Comparison of ENCODE assay signal across 21 cellular contexts in the genomic region with DNA sequence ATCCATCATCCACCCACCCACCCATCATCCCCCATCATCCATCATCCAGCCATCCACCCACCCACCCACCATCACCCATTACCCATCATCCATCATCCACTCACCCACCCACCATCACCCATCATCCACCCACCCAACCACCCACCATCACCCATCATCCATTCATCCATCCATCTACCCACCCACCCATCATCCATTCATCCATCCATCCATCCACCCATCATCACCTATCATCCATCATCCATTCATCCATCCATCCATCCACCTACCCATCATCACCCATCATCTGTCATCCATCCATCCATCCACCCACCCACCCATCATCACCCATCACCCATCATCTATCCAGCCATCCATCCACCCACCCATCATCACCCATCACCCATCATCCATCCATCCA.
DNase-seq lines count a peak whose midpoint lies in the region; ATAC-seq, FAIRE-seq and TF ChIP-seq lines count a peak whose summit lies in the region.
"Had no signal": no experiment of that assay in that cellular context is flagged by ENCODE, and none has a peak within 500 bp of the region (broad histone marks: within the 10 kb centered on the region; RNA-seq: fewer than 3 reads in every experiment).

No MANE protein-coding gene starts in this region.

- no peak overlapping the region for H2AK5ac ChIP-seq in IMR-90 (ENCODE audit: low read depth, low read length)
- H2AK5ac ChIP-seq in H1 (ENCODE audit: low read depth, low read length), result no peak overlapping the region

- peaks cover 11% of the 10 kb centered on the region; the same call in 1 of the 2 replicates for H3K23me2 ChIP-seq in H1 (ENCODE audit: low read depth, low read length)

- no peak for TF ChIP-seq EP300 in H1 (IDR thresholded peaks at IDR 0.05; ENCODE audit: borderline replicate concordance in 1 of 2, low read depth in 2 of 2, low read length in 2 of 2)
- no peak for TF ChIP-seq EP300 in tibial nerve (IDR thresholded peaks at IDR 0.05)

- H3K9ac ChIP-seq in IMR-90 (ENCODE audit: low read depth, low read length) (no peak overlapping the region), H1 (replicated peaks in 1 of 4; ENCODE audit: extremely low read depth in 1 of 4, low read depth in 3 of 4, low read length in 3 of 4) (no peak overlapping the region)
- H3K9ac ChIP-seq: SK-N-SH had no signal

- no TSS peak for BruUV-seq in IMR-90 (replicated peaks; lab: Mats Ljungman, UMichigan)

- H4K8ac ChIP-seq in IMR-90 (ENCODE audit: low read depth in 2 of 2, low read length in 2 of 2) (no peak overlapping the region), H1 (ENCODE audit: extremely low read depth, insufficient read depth, low read length) (no peak overlapping the region)

- peaks cover 57 to 85% of the 10 kb centered on the region in 2 experiments for H3K79me1 ChIP-seq in IMR-90 (ENCODE audit: low read depth in 1 of 2, low read length in 2 of 2)
- no peaks in the 10 kb centered on the region for H3K79me1 ChIP-seq in H1 (ENCODE audit: low read depth, low read length)

- peak; percentile 65 for FAIRE-seq in GM12892 (lab: Jason Lieb, UNC)
- FAIRE-seq in H1 (lab: Jason Lieb, UNC), result peak; percentile 85

- H3K4me3 ChIP-seq in IMR-90 (ENCODE audit: insufficient read depth, low read depth, low read length) (no peak overlapping the region), H1 (ENCODE audit: extremely low read depth in 1 of 4, insufficient read depth in 2 of 4, low read depth in 3 of 4, low read length in 4 of 4) (no peak overlapping the region), tibial nerve (no peak overlapping the region), uterus (no peak overlapping the region)

- H3K27ac ChIP-seq in IMR-90 (ENCODE audit: insufficient read depth, low read length) (no peak overlapping the region), H1 (ENCODE audit: low read depth, low read length) (no peak overlapping the region), tibial nerve (no peak overlapping the region), uterus (no peak overlapping the region)
- H3K27ac ChIP-seq: RWPE1 had no signal

- no peak overlapping the region for H3K56ac ChIP-seq in IMR-90 (ENCODE audit: extremely low read depth, insufficient read depth, low read length)
- H3K56ac ChIP-seq in H1 (replicated peaks; ENCODE audit: insufficient read length, low read depth, low read length), result peak overlapping the region; percentile 87

- TF ChIP-seq POLR2A in GM12892 (IDR thresholded peaks at IDR 0.05; ENCODE audit: low read depth, low read length), result no peak
- TF ChIP-seq POLR2A in IMR-90 (IDR thresholded peaks at IDR 0.05; ENCODE audit: low read depth, low read length), result no peak
- no peak for TF ChIP-seq POLR2A in H1 (IDR thresholded peaks at IDR 0.05; ENCODE audit: control extremely low read depth in 1 of 2, low read depth in 2 of 2, low read length in 2 of 2)
- TF ChIP-seq POLR2A in tibial nerve (IDR thresholded peaks at IDR 0.05), result no peak
- no peak for TF ChIP-seq POLR2A in uterus (IDR thresholded peaks at IDR 0.05)

- no peak overlapping the region for H3K27ac Mint-ChIP-seq in stimulated activated memory B cell treated with anti-CD40 and anti-IgM and Interleukin-4, amounts not matched to agents 10 μg/mL and 1 μg/mL and 100 μg/mL, for 72 hours

- no peaks in the 10 kb centered on the region for H3K27me3 Mint-ChIP-seq in stimulated activated memory B cell treated with anti-CD40 and anti-IgM and Interleukin-4, amounts not matched to agents 10 μg/mL and 1 μg/mL and 100 μg/mL, for 72 hours

- H3K14ac ChIP-seq in IMR-90 (replicated peaks; ENCODE audit: low read depth, low read length) (no peak overlapping the region), H1 (ENCODE audit: insufficient read length) (no peak overlapping the region)

- dilution Hi-C loops in IMR-90 (cut with HindIII; ENCODE audit: low sequenced_read_pairs, unreplicated experiment), result no loop called here

- POLR2A ChIA-PET in IMR-90 (lab: Charles Lee; ENCODE audit: unreplicated experiment) (no interaction called here), H1 (lab: Charles Lee; ENCODE audit: partially characterized antibody) (no interaction called here)

- H3K4ac ChIP-seq in IMR-90 (ENCODE audit: low read depth, low read length) (no peak overlapping the region), H1 (replicated peaks; ENCODE audit: insufficient read length, low read depth, low read length) (no peak overlapping the region)

- peaks cover 46% of the 10 kb centered on the region for H3K36me3 ChIP-seq in IMR-90 (ENCODE audit: control insufficient read depth, insufficient read depth, low read length)
- no peaks in the 10 kb centered on the region for H3K36me3 ChIP-seq in H1 (ENCODE audit: control insufficient read depth in 2 of 4, insufficient read depth in 4 of 4, low read length in 3 of 4)
- no peaks in the 10 kb centered on the region for H3K36me3 ChIP-seq in tibial nerve
- H3K36me3 ChIP-seq in uterus, result no peaks in the 10 kb centered on the region
- H3K36me3 ChIP-seq: BE2C had no signal

- H3K18ac ChIP-seq in IMR-90 (ENCODE audit: low read depth, low read length) (no peak overlapping the region), H1 (ENCODE audit: extremely low read depth, low read length) (no peak overlapping the region)

- CTCF ChIA-PET in IMR-90 (lab: Yijun Ruan, JAX), result no interaction called here
- CTCF ChIA-PET in H1 (lab: Charles Lee; ENCODE audit: partially characterized antibody), result no interaction called here

- no peak overlapping the region for H4K91ac ChIP-seq in IMR-90 (ENCODE audit: insufficient read depth, low read depth, low read length)
- no peak overlapping the region for H4K91ac ChIP-seq in H1 (replicated peaks; ENCODE audit: insufficient read length, low read length)

- H2BK20ac ChIP-seq in IMR-90 (ENCODE audit: low read depth, low read length), result no peak overlapping the region
- no peak overlapping the region for H2BK20ac ChIP-seq in H1 (ENCODE audit: low read length)

- H2AK9ac ChIP-seq in IMR-90 (replicated peaks; ENCODE audit: low read depth, low read length, poor library complexity), result no peak overlapping the region

- H4K5ac ChIP-seq in IMR-90 (ENCODE audit: low read depth, low read length) (no peak overlapping the region), H1 (ENCODE audit: insufficient read length, low read depth, low read length) (no peak overlapping the region)

- peaks cover 62% of the 10 kb centered on the region for H3K4me1 Mint-ChIP-seq in stimulated activated memory B cell treated with anti-CD40 and anti-IgM and Interleukin-4, amounts not matched to agents 10 μg/mL and 1 μg/mL and 100 μg/mL, for 72 hours

- no peak for DNase-seq in GM12892 (ENCODE audit: insufficient read length)
- no peak for DNase-seq in IMR-90
- peak in 1 of 2 experiments; percentile 4 for DNase-seq in H1 (ENCODE audit: low read depth in 1 of 2, low spot score in 2 of 2)
- no peak for DNase-seq in tibial nerve (ENCODE audit: low spot score in 2 of 2)
- DNase-seq in stimulated activated CD4-positive, alpha-beta T cell treated with anti-CD3 and anti-CD28 coated beads, Interleukin-2, amount 100 ng/mL, for 48 hours, result no peak
- DNase-seq in uterus, result no peak
- DNase-seq in GF-D8 (lab: John Stamatoyannopoulos, UW), result no peak
- DNase-seq: BE2C, EL, GOT3, KBM-7, MM.1S, NCI-H1048, NCI-H1417 treated with DMSO at 0.1 percent for 48 hours, NCI-H187, NCI-H2107, NCI-H748 treated with DMSO at 0.1 percent for 48 hours, SIG-M5, SK-N-SH had no signal

- H3K23ac ChIP-seq in IMR-90 (ENCODE audit: low read depth, low read length) (no peak overlapping the region), H1 (ENCODE audit: insufficient read length) (no peak overlapping the region)

- no peak for TF ChIP-seq CTCF in IMR-90 (conservative IDR thresholded peaks at IDR 0.05; ENCODE audit: low read depth, low read length)
- TF ChIP-seq CTCF in H1 (IDR thresholded peaks at IDR 0.05; ENCODE audit: control extremely low read depth in 1 of 3, insufficient read depth in 1 of 3, low read depth in 1 of 3, low read length in 3 of 3), result no peak
- no peak for TF ChIP-seq CTCF in tibial nerve (IDR thresholded peaks at IDR 0.05)
- TF ChIP-seq CTCF in uterus (IDR thresholded peaks at IDR 0.05), result no peak

- H2BK5ac ChIP-seq in IMR-90 (ENCODE audit: low read depth, low read length, poor library complexity, severe bottlenecking) (peak overlapping the region; percentile 38), H1 (ENCODE audit: low read depth, low read length) (no peak overlapping the region)

- H2BK120ac ChIP-seq in IMR-90 (ENCODE audit: low read depth, low read length) (no peak overlapping the region), H1 (replicated peaks; ENCODE audit: low read depth, low read length) (no peak overlapping the region)

- intact Hi-C loops in IMR-90 (cut with micrococcal nuclease) (no loop called here), uterus (cut with DNase I; ENCODE audit: low total_unique reads) (no loop called here)

- peaks cover 21% of the 10 kb centered on the region for H3K9me3 Mint-ChIP-seq in stimulated activated memory B cell treated with anti-CD40 and anti-IgM and Interleukin-4, amounts not matched to agents 10 μg/mL and 1 μg/mL and 100 μg/mL, for 72 hours

- H3K4me1 ChIP-seq in IMR-90 (ENCODE audit: control insufficient read depth, insufficient read depth, low read length) (peaks cover 16% of the 10 kb centered on the region), H1 (replicated peaks in 1 of 4; ENCODE audit: control insufficient read depth in 3 of 4, insufficient read depth in 4 of 4, low read length in 3 of 4) (no peaks in the 10 kb centered on the region; a peak in 1 of 7 replicates), tibial nerve (peaks cover 0 to 30% (median 8%) of the 10 kb centered on the region in 4 donors), uterus (no peaks in the 10 kb centered on the region)

- no peak overlapping the region for H2BK12ac ChIP-seq in H1 (ENCODE audit: low read depth, low read length)

- no peak for TF ChIP-seq RAD21 in IMR-90 (IDR thresholded peaks at IDR 0.05; ENCODE audit: low read length)
- no peak for TF ChIP-seq RAD21 in H1 (IDR thresholded peaks at IDR 0.05 in 1 of 2, conservative IDR thresholded peaks at IDR 0.05 in 1 of 2; ENCODE audit: low read depth in 2 of 2, low read length in 2 of 2)

- no peak for ATAC-seq in IMR-90 (ENCODE audit: low read depth)
- ATAC-seq in stimulated activated memory B cell treated with anti-CD40 and anti-IgM and Interleukin-4, amounts not matched to agents 10 μg/mL and 1 μg/mL and 100 μg/mL, for 72 hours, result peak; percentile 41

- peaks cover 46% of the 10 kb centered on the region for H3K36me3 Mint-ChIP-seq in stimulated activated memory B cell treated with anti-CD40 and anti-IgM and Interleukin-4, amounts not matched to agents 10 μg/mL and 1 μg/mL and 100 μg/mL, for 72 hours

- in situ Hi-C loops in IMR-90 (cut with MboI; ENCODE audit: low sequenced_read_pairs), result no loop called here

- H4K20me1 ChIP-seq in IMR-90 (ENCODE audit: insufficient read depth, low read length) (peaks cover 87% of the 10 kb centered on the region), H1 (replicated peaks in 1 of 2; ENCODE audit: control insufficient read depth in 1 of 2, insufficient read depth in 2 of 2, low read length in 2 of 2) (peaks cover 0 to 6% of the 10 kb centered on the region in 2 experiments)

- H3K9me3 ChIP-seq in IMR-90 (ENCODE audit: control insufficient read depth, insufficient read depth, low read length), result no peaks in the 10 kb centered on the region
- no peaks in the 10 kb centered on the region for H3K9me3 ChIP-seq in H1 (ENCODE audit: insufficient read depth in 2 of 2, low read depth in 1 of 2, low read length in 1 of 2)
- no peaks in the 10 kb centered on the region for H3K9me3 ChIP-seq in tibial nerve
- no peaks in the 10 kb centered on the region for H3K9me3 ChIP-seq in uterus
- H3K9me3 ChIP-seq: BE2C, SK-N-SH had no signal

- H3K79me2 ChIP-seq in H1 (ENCODE audit: control insufficient read depth in 1 of 2, insufficient read depth in 2 of 2, low read length in 2 of 2), result no peaks in the 10 kb centered on the region

- peaks cover 22% of the 10 kb centered on the region for H3K9me1 ChIP-seq in IMR-90 (ENCODE audit: insufficient read depth, low read length)

- H2BK15ac ChIP-seq in IMR-90 (ENCODE audit: low read depth, low read length), result no peak overlapping the region
- H2BK15ac ChIP-seq in H1 (ENCODE audit: low read length), result no peak overlapping the region

- H3K4me2 ChIP-seq in IMR-90 (ENCODE audit: low read depth, low read length), result no peak overlapping the region
- no peak overlapping the region for H3K4me2 ChIP-seq in H1 (ENCODE audit: insufficient read depth in 1 of 2, low read depth in 2 of 2, low read length in 2 of 2)
- H3K4me2 ChIP-seq: SK-N-SH had no signal

- no peaks in the 10 kb centered on the region for H3K27me3 ChIP-seq in IMR-90 (ENCODE audit: control insufficient read depth, insufficient read depth, low read length)
- no peaks in the 10 kb centered on the region for H3K27me3 ChIP-seq in H1 (replicated peaks in 1 of 4; ENCODE audit: control insufficient read depth in 3 of 4, extremely low read depth in 1 of 4, insufficient read depth in 3 of 4, low read length in 3 of 4)
- no peaks in the 10 kb centered on the region for H3K27me3 ChIP-seq in tibial nerve
- no peaks in the 10 kb centered on the region for H3K27me3 ChIP-seq in uterus
- H3K27me3 ChIP-seq: BE2C had no signal

- no peak overlapping the region for H3K4me3 Mint-ChIP-seq in stimulated activated memory B cell treated with anti-CD40 and anti-IgM and Interleukin-4, amounts not matched to agents 10 μg/mL and 1 μg/mL and 100 μg/mL, for 72 hours

- H2AFZ ChIP-seq in IMR-90 (replicated peaks; ENCODE audit: low read length, poor library complexity), result no peak overlapping the region
- H2AFZ ChIP-seq in H1 (ENCODE audit: low read length), result no peak overlapping the region
